ENCODE assay signal across 25 cellular contexts in genomic region chr11:133985981-133986380, GRCh38. TPM values are rescaled to one million over a fixed set of nuclear protein-coding genes. Genes with fewer than 3 reads are reported as not detected.
"Had no signal": no experiment of that assay in that cellular context is flagged by ENCODE, and none has a peak within 500 bp of the region (broad histone marks: within the 10 kb centered on the region; RNA-seq: fewer than 3 reads in every experiment).

No MANE protein-coding gene starts in this region.

- DNase-seq: cortex of kidney; effector memory CD8-positive, alpha-beta T cell; gastrocnemius medialis; hypothalamus; immature natural killer cell; islet precursor cell; left ventricle myocardium superior; lower lobe of right lung; naive thymus-derived CD8-positive, alpha-beta T cell; nephron progenitor cell; nucleus accumbens; sigmoid colon; stimulated activated CD4-positive, alpha-beta T cell treated with anti-CD3 and anti-CD28 coated beads, Interleukin-2, amount 100 ng/mL, for 24 hours; stimulated activated CD4-positive, alpha-beta T cell treated with anti-CD3 and anti-CD28 coated beads, Interleukin-4, amount 100 ng/mL, for 24 hours; stimulated activated naive CD8-positive, alpha-beta T cell treated with anti-CD3 and anti-CD28 coated beads, Interleukin-15, Interleukin-2, amounts not matched to agents 100 U/mL and 50 U/mL, for 24 hours; substantia nigra; testis; tibial artery had no signal

- H3K4me3 ChIP-seq: gastrocnemius medialis, heart left ventricle, lower lobe of right lung, prostate gland, sigmoid colon, testis, tibial artery had no signal

- H3K9me3 Mint-ChIP-seq: effector memory CD8-positive, alpha-beta T cell; immature natural killer cell; nephron progenitor cell; stimulated activated memory B cell treated with anti-CD40 and anti-IgM and Interleukin-4, amounts not matched to agents 10 μg/mL and 1 μg/mL and 100 μg/mL, for 72 hours; type B pancreatic cell had no signal

- ATAC-seq: effector memory CD8-positive, alpha-beta T cell; gastrocnemius medialis; heart left ventricle; left ventricle myocardium superior; lower lobe of right lung; naive thymus-derived CD8-positive, alpha-beta T cell; right cardiac atrium; stimulated activated memory B cell treated with anti-CD40 and anti-IgM and Interleukin-4, amounts not matched to agents 10 μg/mL and 1 μg/mL and 100 μg/mL, for 72 hours; stimulated activated naive CD8-positive, alpha-beta T cell treated with anti-CD3 and anti-CD28 coated beads, Interleukin-15, Interleukin-2, amounts not matched to agents 100 U/mL and 50 U/mL, for 24 hours had no signal

- H3K4me3 Mint-ChIP-seq: effector memory CD8-positive, alpha-beta T cell; immature natural killer cell; naive thymus-derived CD8-positive, alpha-beta T cell; nephron progenitor cell; stimulated activated memory B cell treated with anti-CD40 and anti-IgM and Interleukin-4, amounts not matched to agents 10 μg/mL and 1 μg/mL and 100 μg/mL, for 72 hours; type B pancreatic cell had no signal

- H3K27ac Mint-ChIP-seq: effector memory CD8-positive, alpha-beta T cell; immature natural killer cell; nephron progenitor cell; stimulated activated memory B cell treated with anti-CD40 and anti-IgM and Interleukin-4, amounts not matched to agents 10 μg/mL and 1 μg/mL and 100 μg/mL, for 72 hours; type B pancreatic cell had no signal

- H3K27ac ChIP-seq: gastrocnemius medialis, heart left ventricle, lower lobe of right lung, prostate gland, sigmoid colon, testis, tibial artery had no signal

- H3K4me1 ChIP-seq: lower lobe of right lung, prostate gland, sigmoid colon, testis, tibial artery had no signal

- H3K36me3 Mint-ChIP-seq: immature natural killer cell; naive thymus-derived CD8-positive, alpha-beta T cell; stimulated activated memory B cell treated with anti-CD40 and anti-IgM and Interleukin-4, amounts not matched to agents 10 μg/mL and 1 μg/mL and 100 μg/mL, for 72 hours; type B pancreatic cell had no signal

- H3K27me3 ChIP-seq: gastrocnemius medialis, heart left ventricle, testis had no signal

- H3K9me3 ChIP-seq: gastrocnemius medialis, heart left ventricle, lower lobe of right lung, prostate gland, sigmoid colon, testis, tibial artery had no signal

- H3K4me1 Mint-ChIP-seq: immature natural killer cell; stimulated activated memory B cell treated with anti-CD40 and anti-IgM and Interleukin-4, amounts not matched to agents 10 μg/mL and 1 μg/mL and 100 μg/mL, for 72 hours had no signal

- H3K36me3 ChIP-seq: gastrocnemius medialis, heart left ventricle, lower lobe of right lung, prostate gland, sigmoid colon, tibial artery had no signal

RNA-seq across cellular contexts. Expression of gene IGSF9B, which starts 29.2 kb away (rescaled TPM):
- total RNA-seq: dermis microvascular lymphatic vessel endothelial cell, glomerular endothelial cell had no signal
